Comparison of ENCODE assay signal across 15 cellular contexts in genomic region chr5:16808936-16809815, GRCh38.
DNase-seq lines count a peak whose midpoint lies in the region; ATAC-seq, FAIRE-seq and TF ChIP-seq lines count a peak whose summit lies in the region.
"Had no signal": no experiment of that assay in that cellular context is flagged by ENCODE, and none has a peak within 500 bp of the region (broad histone marks: within the 10 kb centered on the region; RNA-seq: fewer than 3 reads in every experiment).

No MANE protein-coding gene starts in this region.

- no peak overlapping the region for H3K18ac ChIP-seq in H1 (ENCODE audit: extremely low read depth, low read length)

- H3K4ac ChIP-seq in H1 (replicated peaks; ENCODE audit: insufficient read length, low read depth, low read length) = no peak overlapping the region

- no peak for FAIRE-seq in H1 (lab: Jason Lieb, UNC)
- FAIRE-seq: GM12891, K562 had no signal

- H3K9ac ChIP-seq in H1 (replicated peaks in 1 of 4; ENCODE audit: extremely low read depth in 1 of 4, low read depth in 3 of 4, low read length in 3 of 4) = no peak overlapping the region; a peak in 1 of 7 replicates

- no peak overlapping the region for H2BK5ac ChIP-seq in H1 (ENCODE audit: low read depth, low read length)

- H3K27ac ChIP-seq in H1 (ENCODE audit: low read depth, low read length) = no peak overlapping the region

- no peaks in the 10 kb centered on the region for H3K9me3 ChIP-seq in H1 (ENCODE audit: insufficient read depth in 2 of 2, low read depth in 1 of 2, low read length in 1 of 2)
- H3K9me3 ChIP-seq in MG63 = no peaks in the 10 kb centered on the region

- H3K27me3 Mint-ChIP-seq in mesothelial cell of epicardium (ENCODE audit: low read depth) (no peaks in the 10 kb centered on the region), type B pancreatic cell (no peaks in the 10 kb centered on the region)
- H3K27me3 Mint-ChIP-seq: activated naive CD8-positive, alpha-beta T cell treated with anti-CD3 and anti-CD28 coated beads, Interleukin-2, amount 50 U/mL, for 24 hours had no signal

- ATAC-seq in HG03571 (IDR thresholded peaks at IDR 0.05; ENCODE audit: unreplicated experiment) = no peak
- no peak for ATAC-seq in HG02678 (IDR thresholded peaks at IDR 0.05; ENCODE audit: unreplicated experiment)
- ATAC-seq: activated naive CD8-positive, alpha-beta T cell treated with anti-CD3 and anti-CD28 coated beads, Interleukin-2, amount 50 U/mL, for 24 hours; K562 had no signal

- H3K79me1 ChIP-seq in H1 (ENCODE audit: low read depth, low read length) = peaks cover 7% of the 10 kb centered on the region; the same call in 1 of the 2 replicates

- no peak for TF ChIP-seq RAD21 in H1 (IDR thresholded peaks at IDR 0.05 in 1 of 2, conservative IDR thresholded peaks at IDR 0.05 in 1 of 2; ENCODE audit: low read depth in 2 of 2, low read length in 2 of 2)

- POLR2A ChIA-PET in H1 (lab: Charles Lee; ENCODE audit: partially characterized antibody) = interaction anchor here (0.6 kb wide), 1 partner anchor 263 kb away, joined by 3 read pairs; no protein-coding TSS in a partner anchor

- peaks cover 13% of the 10 kb centered on the region for H3K4me1 Mint-ChIP-seq in mesothelial cell of epicardium
- peaks cover 30% of the 10 kb centered on the region for H3K4me1 Mint-ChIP-seq in type B pancreatic cell (ENCODE audit: unreplicated experiment)
- H3K4me1 Mint-ChIP-seq: activated naive CD8-positive, alpha-beta T cell treated with anti-CD3 and anti-CD28 coated beads, Interleukin-2, amount 50 U/mL, for 24 hours had no signal

- peaks cover 0 to 12% of the 10 kb centered on the region in 2 experiments; a peak in 2 of 4 replicates for H3K79me2 ChIP-seq in H1 (ENCODE audit: control insufficient read depth in 1 of 2, insufficient read depth in 2 of 2, low read length in 2 of 2)

- CTCF ChIA-PET in H1 (lab: Charles Lee; ENCODE audit: partially characterized antibody) = interaction anchor here (0.7 to 2.6 kb wide), 3 partner anchors 11 to 381 kb away, joined by 3 to 15 read pairs (median 3); no protein-coding TSS in a partner anchor

- no peak overlapping the region for H2BK20ac ChIP-seq in H1 (ENCODE audit: low read length)

- H3K4me3 ChIP-seq in H1 (ENCODE audit: extremely low read depth in 1 of 4, insufficient read depth in 2 of 4, low read depth in 3 of 4, low read length in 4 of 4) = no peak overlapping the region
- H3K4me3 ChIP-seq in MG63 = no peak overlapping the region
- H3K4me3 ChIP-seq: K562 had no signal

- no peak overlapping the region for H2BK120ac ChIP-seq in H1 (replicated peaks; ENCODE audit: low read depth, low read length)

- peaks cover 4% of the 10 kb centered on the region for H3K36me3 Mint-ChIP-seq in mesothelial cell of epicardium
- H3K36me3 Mint-ChIP-seq in type B pancreatic cell = peaks cover 6% of the 10 kb centered on the region

- no peaks in the 10 kb centered on the region for H3K23me2 ChIP-seq in H1 (ENCODE audit: low read depth, low read length)

- TF ChIP-seq EP300 in H1 (IDR thresholded peaks at IDR 0.05; ENCODE audit: borderline replicate concordance in 1 of 2, low read depth in 2 of 2, low read length in 2 of 2) = no peak

- H3K4me3 Mint-ChIP-seq in mesothelial cell of epicardium (no peak overlapping the region), type B pancreatic cell (no peak overlapping the region)
- H3K4me3 Mint-ChIP-seq: activated naive CD8-positive, alpha-beta T cell treated with anti-CD3 and anti-CD28 coated beads, Interleukin-2, amount 50 U/mL, for 24 hours; T-helper 1 cell treated with Interleukin-12 subunit alpha and Interleukin-12 subunit beta and Interleukin-4 antibody, amounts not matched to agents 30 μg/mL and 1 μg/mL, for 36 hours had no signal

- DNase-seq in NCI-H345 (lab: John Stamatoyannopoulos, UW) = peak; percentile 23
- no peak for DNase-seq in H1 (ENCODE audit: low read depth in 1 of 2, low spot score in 2 of 2)
- DNase-seq in mesothelial cell of epicardium (ENCODE audit: low spot score in 2 of 2, unreplicated experiment in 2 of 2) = no peak
- DNase-seq in type B pancreatic cell (ENCODE audit: extremely low spot score, unreplicated experiment) = no peak
- DNase-seq in MG63 = no peak
- DNase-seq: activated naive CD8-positive, alpha-beta T cell treated with anti-CD3 and anti-CD28 coated beads, Interleukin-2, amount 50 U/mL, for 24 hours; activated T-cell treated with anti-CD3 and anti-CD28 coated beads for 4 hours; cortex of kidney; NCI-H1436; stimulated activated CD4-positive, alpha-beta T cell treated with anti-CD3 and anti-CD28 coated beads, Interleukin-2, amount 100 ng/mL, for 24 hours had no signal

- no peak for TF ChIP-seq CTCF in H1 (IDR thresholded peaks at IDR 0.05; ENCODE audit: control extremely low read depth in 1 of 3, insufficient read depth in 1 of 3, low read depth in 1 of 3, low read length in 3 of 3)
- TF ChIP-seq CTCF in mesothelial cell of epicardium (IDR thresholded peaks at IDR 0.05; ENCODE audit: unreplicated experiment) = no peak
- no peak for TF ChIP-seq CTCF in type B pancreatic cell (conservative IDR thresholded peaks at IDR 0.05)

- no peaks in the 10 kb centered on the region for H3K4me1 ChIP-seq in H1 (replicated peaks in 1 of 4; ENCODE audit: control insufficient read depth in 3 of 4, insufficient read depth in 4 of 4, low read length in 3 of 4)

- peak overlapping the region; percentile 61 for H3K27ac Mint-ChIP-seq in mesothelial cell of epicardium
- H3K27ac Mint-ChIP-seq in type B pancreatic cell = peak overlapping the region; percentile 76
- H3K27ac Mint-ChIP-seq: activated naive CD8-positive, alpha-beta T cell treated with anti-CD3 and anti-CD28 coated beads, Interleukin-2, amount 50 U/mL, for 24 hours; T-helper 1 cell treated with Interleukin-12 subunit alpha and Interleukin-12 subunit beta and Interleukin-4 antibody, amounts not matched to agents 30 μg/mL and 1 μg/mL, for 36 hours had no signal

- no peak overlapping the region for H3K56ac ChIP-seq in H1 (replicated peaks; ENCODE audit: insufficient read length, low read depth, low read length)

- no peak overlapping the region for H3K23ac ChIP-seq in H1 (ENCODE audit: insufficient read length)

- no peak overlapping the region for H4K8ac ChIP-seq in H1 (ENCODE audit: extremely low read depth, insufficient read depth, low read length)

- no peaks in the 10 kb centered on the region for H3K36me3 ChIP-seq in H1 (ENCODE audit: control insufficient read depth in 2 of 4, insufficient read depth in 4 of 4, low read length in 3 of 4)
- peaks cover 39% of the 10 kb centered on the region for H3K36me3 ChIP-seq in MG63

- H3K9me3 Mint-ChIP-seq in mesothelial cell of epicardium (no peaks in the 10 kb centered on the region), type B pancreatic cell (no peaks in the 10 kb centered on the region)
- H3K9me3 Mint-ChIP-seq: activated naive CD8-positive, alpha-beta T cell treated with anti-CD3 and anti-CD28 coated beads, Interleukin-2, amount 50 U/mL, for 24 hours; T-helper 1 cell treated with Interleukin-12 subunit alpha and Interleukin-12 subunit beta and Interleukin-4 antibody, amounts not matched to agents 30 μg/mL and 1 μg/mL, for 36 hours had no signal

- H2AFZ ChIP-seq in H1 (ENCODE audit: low read length) = no peak overlapping the region

- H4K5ac ChIP-seq in H1 (ENCODE audit: insufficient read length, low read depth, low read length) = no peak overlapping the region

- H3K27me3 ChIP-seq in H1 (replicated peaks in 1 of 4; ENCODE audit: control insufficient read depth in 3 of 4, extremely low read depth in 1 of 4, insufficient read depth in 3 of 4, low read length in 3 of 4) (no peaks in the 10 kb centered on the region), MG63 (no peaks in the 10 kb centered on the region)

- peak overlapping the region; percentile 29; the same call in 1 of the 2 replicates for H2BK15ac ChIP-seq in H1 (ENCODE audit: low read length)

- H4K20me1 ChIP-seq in H1 (replicated peaks in 1 of 2; ENCODE audit: control insufficient read depth in 1 of 2, insufficient read depth in 2 of 2, low read length in 2 of 2) = peaks cover 2% of the 10 kb centered on the region in 2 experiments

- no peak overlapping the region for H2AK5ac ChIP-seq in H1 (ENCODE audit: low read depth, low read length)

- WGBS in H1 (ENCODE audit: extremely low coverage in 1 of 2, insufficient coverage in 1 of 2, insufficient read length in 1 of 2, insufficient replicate concordance in 2 of 2, low coverage in 1 of 2, low lambda C conversion rate in 2 of 2, missing lambda C conversion rate in 1 of 2), 2 experiments = 93% methylated on average over 17 of the region's 17 CpGs; no CpG with 5 or more reads in 1 of the 2 experiments

- TF ChIP-seq POLR2A in H1 (IDR thresholded peaks at IDR 0.05; ENCODE audit: control extremely low read depth in 1 of 2, low read depth in 2 of 2, low read length in 2 of 2) = no peak

- no peak overlapping the region for H4K91ac ChIP-seq in H1 (replicated peaks; ENCODE audit: insufficient read length, low read length)

- H3K4me2 ChIP-seq in H1 (ENCODE audit: insufficient read depth in 1 of 2, low read depth in 2 of 2, low read length in 2 of 2) = no peak overlapping the region

- no peak overlapping the region for H3K14ac ChIP-seq in H1 (ENCODE audit: insufficient read length)

- H2BK12ac ChIP-seq in H1 (ENCODE audit: low read depth, low read length) = no peak overlapping the region

TF ChIP-seq in H1, 55 proteins besides CTCF, POLR2A, EP300 and RAD21:
- no peak for TF ChIP-seq SIN3A (conservative IDR thresholded peaks at IDR 0.05 in 1 of 2, IDR thresholded peaks at IDR 0.05 in 1 of 2; ENCODE audit: low read depth in 1 of 2, low read length in 2 of 2)
- no peak for TF ChIP-seq KDM5A (IDR thresholded peaks at IDR 0.05; ENCODE audit: low read length)
- no peak for TF ChIP-seq E2F6 (IDR thresholded peaks at IDR 0.05)
- no peak for TF ChIP-seq SUZ12 (IDR thresholded peaks at IDR 0.05; ENCODE audit: low read length)
- no peak for TF ChIP-seq ATF3 (IDR thresholded peaks at IDR 0.05; ENCODE audit: insufficient read depth, low read depth, low read length)
- no peak for TF ChIP-seq TEAD4 (IDR thresholded peaks at IDR 0.05; ENCODE audit: low read depth, low read length)
- no peak for TF ChIP-seq PHF8 (conservative IDR thresholded peaks at IDR 0.05; ENCODE audit: low read depth, low read length)
TF ChIP-seq in H1: peak in this region for 0.
